ENCODE assay signal across 1 cellular context in the genomic region with DNA sequence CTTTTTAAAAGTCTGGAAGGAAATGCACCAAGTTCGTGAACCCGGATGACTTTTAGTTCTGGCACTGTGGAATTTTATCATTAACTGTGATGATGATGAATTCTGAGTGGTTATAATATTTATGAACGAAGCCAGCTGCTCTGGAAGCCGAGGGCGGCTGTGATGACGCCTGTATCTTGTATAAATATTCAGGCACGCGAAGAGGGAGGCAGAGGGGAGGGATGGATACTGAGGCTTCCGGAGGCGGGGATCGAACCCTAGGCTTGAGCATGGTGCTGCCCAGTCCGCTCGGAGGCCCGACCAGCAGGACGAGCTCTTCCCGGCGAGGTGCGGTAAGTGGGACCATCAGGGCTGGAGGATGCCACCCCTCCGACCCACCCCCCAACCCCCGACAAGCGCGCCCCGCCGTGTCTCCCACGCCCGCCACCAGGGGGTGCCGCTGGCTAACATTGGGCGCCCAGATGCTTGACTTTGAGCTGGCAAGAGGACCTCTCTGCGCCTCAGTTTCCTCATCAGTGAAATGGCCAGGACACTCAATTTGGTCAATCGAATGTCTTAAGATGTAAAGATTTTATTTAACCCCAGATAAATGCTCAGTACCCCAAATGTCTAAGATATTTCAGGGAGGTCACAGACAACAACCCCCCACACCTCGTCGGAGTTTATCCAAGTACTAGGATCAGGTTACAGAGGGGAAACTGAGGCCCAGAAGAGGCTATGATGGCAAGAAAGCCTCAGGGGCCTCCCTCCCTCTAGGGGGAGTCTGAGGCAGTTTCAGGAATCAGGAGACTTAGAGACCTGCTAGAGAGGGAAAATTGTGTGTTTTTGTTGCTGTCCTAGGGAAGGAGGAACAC.
TF ChIP-seq lines count a peak whose summit lies in the region.

No MANE protein-coding gene starts in this region.

TF ChIP-seq in IMR-90, 13 proteins besides CTCF, POLR2A, EP300 and RAD21:
- TF ChIP-seq RCOR1 (IDR thresholded peaks at IDR 0.05; ENCODE audit: insufficient replicate concordance, low read length) (peak; percentile 61), BHLHE40 (IDR thresholded peaks at IDR 0.05; ENCODE audit: low read depth, low read length) (peak; percentile 47; the same call in 1 of the 2 replicates), MAFK (IDR thresholded peaks at IDR 0.05; ENCODE audit: low read depth, low read length) (no peak), CEBPB (IDR thresholded peaks at IDR 0.05; ENCODE audit: low read depth, low read length) (no peak), MAZ (IDR thresholded peaks at IDR 0.05; ENCODE audit: borderline replicate concordance, low read depth, low read length) (peak; percentile 11; the same call in 1 of the 2 replicates), SMC3 (IDR thresholded peaks at IDR 0.05; ENCODE audit: low read depth, low read length) (peak; percentile 47), FOS (IDR thresholded peaks at IDR 0.05; ENCODE audit: low read depth, low read length) (no peak), MXI1 (IDR thresholded peaks at IDR 0.05; ENCODE audit: borderline replicate concordance, low read depth, low read length) (no peak), NFE2L2 (IDR thresholded peaks at IDR 0.05; ENCODE audit: low read depth, low read length) (no peak)
TF ChIP-seq in IMR-90: peak in this region for 4.
